Comparison of ENCODE assay signal across 35 cellular contexts in the genomic region with DNA sequence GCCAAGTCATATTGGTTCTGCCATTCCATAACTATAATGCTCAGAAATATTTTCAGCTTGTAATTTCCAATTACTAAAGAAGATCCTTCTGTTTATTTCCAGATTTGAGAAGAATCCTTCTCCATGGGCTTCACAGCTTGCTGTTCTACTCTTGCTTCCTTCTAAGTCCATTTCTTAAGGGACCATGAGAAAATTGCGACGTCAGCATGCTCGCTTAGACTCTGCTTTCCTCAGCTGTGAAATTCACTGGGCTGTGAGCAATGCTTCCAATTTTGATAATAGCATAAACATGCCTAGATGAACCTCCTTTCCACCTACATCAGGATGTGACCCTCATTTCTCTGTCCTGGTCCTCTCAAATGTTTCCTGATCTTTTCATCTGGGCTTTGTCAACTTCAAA.
"Had no signal": no experiment of that assay in that cellular context is flagged by ENCODE, and none has a peak within 500 bp of the region (broad histone marks: within the 10 kb centered on the region; RNA-seq: fewer than 3 reads in every experiment).

No MANE protein-coding gene starts in this region.

- H3K36me3 ChIP-seq: MG63 had no signal

- H3K27me3 ChIP-seq: MG63 had no signal

- DNase-seq: MG63, MM.1S, MV-4-11, NCI-H1048, NCI-H1092, NCI-H1092 treated with DMSO at 0.1 percent for 48 hours, NCI-H1105, NCI-H1105 treated with DMSO at 0.1 percent for 48 hours, NCI-H1417, NCI-H1417 treated with DMSO at 0.1 percent for 48 hours, NCI-H1436, NCI-H1436 treated with DMSO at 0.1 percent for 48 hours, NCI-H146, NCI-H1694, NCI-H1694 treated with DMSO at 0.1 percent for 48 hours, NCI-H187, NCI-H187 treated with DMSO at 0.1 percent for 48 hours, NCI-H1930, NCI-H2029, NCI-H2029 treated with DMSO at 0.1 percent for 48 hours, NCI-H2081, NCI-H2081 treated with DMSO at 0.1 percent for 48 hours, NCI-H2107, NCI-H2171, NCI-H2171 treated with DMSO at 0.1 percent for 48 hours, NCI-H2227 treated with DMSO at 0.1 percent for 48 hours, NCI-H226, NCI-H345, NCI-H446, NCI-H446 treated with DMSO at 0.1 percent for 48 hours, NCI-H510A, NCI-H510A treated with DMSO at 0.1 percent for 48 hours, NCI-H524, NCI-H524 treated with DMSO at 0.1 percent for 48 hours, NCI-H526 had no signal

- H3K9me3 ChIP-seq: MG63 had no signal

- H3K4me3 ChIP-seq: MG63 had no signal
